ENCODE assay signal across 30 cellular contexts in genomic region chr17:322006-322780, GRCh38. TPM values are rescaled to one million over a fixed set of nuclear protein-coding genes. Genes with fewer than 3 reads are reported as not detected.
A peak's percentile ranks its signal among the peaks of the same experiment; 100 is the strongest.
DNase-seq lines count a peak whose midpoint lies in the region; ATAC-seq and TF ChIP-seq lines count a peak whose summit lies in the region.
"Had no signal": no experiment of that assay in that cellular context is flagged by ENCODE, and none has a peak within 500 bp of the region (broad histone marks: within the 10 kb centered on the region; RNA-seq: fewer than 3 reads in every experiment).

No MANE protein-coding gene starts in this region.

- H3K27ac Mint-ChIP-seq in activated naive CD8-positive, alpha-beta T cell treated with anti-CD3 and anti-CD28 coated beads, Interleukin-2, amount 10 ng/mL, durations not matched to agents 7 days and 5 days = no peak overlapping the region
- H3K27ac Mint-ChIP-seq in activated naive CD8-positive, alpha-beta T cell treated with anti-CD3 and anti-CD28 coated beads for 36 hours = no peak overlapping the region
- H3K27ac Mint-ChIP-seq: activated naive CD4-positive, alpha-beta T cell treated with anti-CD3 and anti-CD28 coated beads for 36 hours; activated T-cell treated with anti-CD3 and anti-CD28 coated beads, Interleukin-2, amount 50 U/mL, for 72 hours; CD4-positive, CD25-positive, alpha-beta regulatory T cell; T-helper 1 cell treated with Interleukin-12 subunit alpha and Interleukin-12 subunit beta and Interleukin-4 antibody, amounts not matched to agents 30 μg/mL and 1 μg/mL, for 36 hours; type B pancreatic cell had no signal

- no peaks in the 10 kb centered on the region for H3K36me3 ChIP-seq in neural cell (ENCODE audit: insufficient read depth, low read length)
- H3K36me3 ChIP-seq in aorta (ENCODE audit: control insufficient read depth in 1 of 2, insufficient read depth in 2 of 2, low read length in 1 of 2) = no peaks in the 10 kb centered on the region

- H4K20me1 ChIP-seq in neural cell (ENCODE audit: insufficient read depth) = no peaks in the 10 kb centered on the region

- no peak for TF ChIP-seq RAD21 in neural cell (conservative IDR thresholded peaks at IDR 0.05)

- no peak overlapping the region for H2AFZ ChIP-seq in neural cell (ENCODE audit: low read depth, low read length)
- H2AFZ ChIP-seq: PC-9 had no signal

- no peak for TF ChIP-seq CTCF in epithelial cell of proximal tubule (conservative IDR thresholded peaks at IDR 0.05; ENCODE audit: low read depth, low read length)
- no peak for TF ChIP-seq CTCF in neural cell (IDR thresholded peaks at IDR 0.05; ENCODE audit: poor library complexity, severe bottlenecking)

- H3K27me3 ChIP-seq in neural cell (ENCODE audit: insufficient read depth, low read depth, low read length) (no peaks in the 10 kb centered on the region), aorta (ENCODE audit: control insufficient read depth in 1 of 2, insufficient read depth in 2 of 2, low read length in 1 of 2) (no peaks in the 10 kb centered on the region)

- CTCF ChIA-PET in HEK293T (lab: Yijun Ruan, JAX) = no interaction called here

- peaks cover 5% of the 10 kb centered on the region for H3K9me3 Mint-ChIP-seq in activated naive CD8-positive, alpha-beta T cell treated with anti-CD3 and anti-CD28 coated beads, Interleukin-2, amount 10 ng/mL, durations not matched to agents 7 days and 5 days
- no peaks in the 10 kb centered on the region for H3K9me3 Mint-ChIP-seq in activated naive CD8-positive, alpha-beta T cell treated with anti-CD3 and anti-CD28 coated beads for 36 hours
- H3K9me3 Mint-ChIP-seq: activated naive CD4-positive, alpha-beta T cell treated with anti-CD3 and anti-CD28 coated beads for 36 hours; activated T-cell treated with anti-CD3 and anti-CD28 coated beads, Interleukin-2, amount 50 U/mL, for 72 hours; type B pancreatic cell had no signal

- no peak overlapping the region for H3K4me3 Mint-ChIP-seq in activated naive CD8-positive, alpha-beta T cell treated with anti-CD3 and anti-CD28 coated beads, Interleukin-2, amount 10 ng/mL, durations not matched to agents 7 days and 5 days
- no peak overlapping the region for H3K4me3 Mint-ChIP-seq in activated naive CD8-positive, alpha-beta T cell treated with anti-CD3 and anti-CD28 coated beads for 36 hours
- H3K4me3 Mint-ChIP-seq: activated naive CD4-positive, alpha-beta T cell treated with anti-CD3 and anti-CD28 coated beads for 36 hours; activated T-cell treated with anti-CD3 and anti-CD28 coated beads, Interleukin-2, amount 50 U/mL, for 72 hours; CD4-positive, CD25-positive, alpha-beta regulatory T cell; T-helper 1 cell treated with Interleukin-12 subunit alpha and Interleukin-12 subunit beta and Interleukin-4 antibody, amounts not matched to agents 30 μg/mL and 1 μg/mL, for 36 hours; type B pancreatic cell had no signal

- no peaks in the 10 kb centered on the region for H3K9me2 ChIP-seq in neural cell (ENCODE audit: insufficient read depth, low read length)

- no peak for TF ChIP-seq EP300 in neural cell (conservative IDR thresholded peaks at IDR 0.05; ENCODE audit: poor library complexity, severe bottlenecking)

- DNase-seq in activated naive CD8-positive, alpha-beta T cell treated with anti-CD3 and anti-CD28 coated beads, Interleukin-2, amount 10 ng/mL, durations not matched to agents 7 days and 5 days = peak; percentile 11
- no peak for DNase-seq in activated naive CD8-positive, alpha-beta T cell treated with anti-CD3 and anti-CD28 coated beads for 36 hours
- DNase-seq in epithelial cell of proximal tubule (ENCODE audit: low read depth) (no peak), aorta (peak; percentile 25 to 61), HEK293T (ENCODE audit: extremely low spot score) (no peak), HPDE6-E6E7 (ENCODE audit: extremely low spot score) (no peak)
- DNase-seq: activated CD4-positive, alpha-beta T cell treated with anti-CD3 and anti-CD28 coated beads, Interleukin-2, amount 50 U/mL, for 4 hours; activated naive CD4-positive, alpha-beta T cell treated with anti-CD3 and anti-CD28 coated beads for 36 hours; activated T-cell treated with anti-CD3 and anti-CD28 coated beads, Interleukin-2, amount 50 U/mL, for 72 hours; amniotic stem cell; CD4-positive, CD25-positive, alpha-beta regulatory T cell; DND-41; hypothalamus; left colon; mesendoderm; NCI-H2029 treated with DMSO at 0.1 percent for 48 hours; NCI-H226; NCI-H69; nucleus accumbens; PC-9; stimulated activated naive CD4-positive, alpha-beta T cell had no signal

- peak overlapping the region; percentile 1 for H3K9ac ChIP-seq in neural cell (ENCODE audit: low read length)

- no peaks in the 10 kb centered on the region for H3K79me2 ChIP-seq in neural cell (replicated peaks; ENCODE audit: insufficient read depth, low read length)

- H3K4me1 Mint-ChIP-seq in activated naive CD8-positive, alpha-beta T cell treated with anti-CD3 and anti-CD28 coated beads, Interleukin-2, amount 10 ng/mL, durations not matched to agents 7 days and 5 days = no peaks in the 10 kb centered on the region
- no peaks in the 10 kb centered on the region for H3K4me1 Mint-ChIP-seq in activated naive CD8-positive, alpha-beta T cell treated with anti-CD3 and anti-CD28 coated beads for 36 hours

- WGBS in aorta, 2 donors = 42 to 66% methylated on average over 27 of the region's 27 CpGs

- H3K27me3 Mint-ChIP-seq in activated naive CD8-positive, alpha-beta T cell treated with anti-CD3 and anti-CD28 coated beads, Interleukin-2, amount 10 ng/mL, durations not matched to agents 7 days and 5 days = no peaks in the 10 kb centered on the region
- no peaks in the 10 kb centered on the region for H3K27me3 Mint-ChIP-seq in activated naive CD8-positive, alpha-beta T cell treated with anti-CD3 and anti-CD28 coated beads for 36 hours
- H3K27me3 Mint-ChIP-seq: CD4-positive, CD25-positive, alpha-beta regulatory T cell had no signal

- no peaks in the 10 kb centered on the region for H3K36me3 Mint-ChIP-seq in activated naive CD8-positive, alpha-beta T cell treated with anti-CD3 and anti-CD28 coated beads, Interleukin-2, amount 10 ng/mL, durations not matched to agents 7 days and 5 days
- no peaks in the 10 kb centered on the region for H3K36me3 Mint-ChIP-seq in activated naive CD8-positive, alpha-beta T cell treated with anti-CD3 and anti-CD28 coated beads for 36 hours

- peak overlapping the region; percentile 8 for H3K4me3 ChIP-seq in epithelial cell of proximal tubule (ENCODE audit: low read depth, low read length)
- no peak overlapping the region for H3K4me3 ChIP-seq in neural cell (ENCODE audit: low read length)
- H3K4me3 ChIP-seq in aorta (ENCODE audit: low read length in 2 of 2) = no peak overlapping the region
- H3K4me3 ChIP-seq: gastroesophageal sphincter, PC-9, psoas muscle had no signal

- no peaks in the 10 kb centered on the region for H3F3A ChIP-seq in neural cell (ENCODE audit: insufficient read depth, low read length, poor library complexity, severe bottlenecking)

- no peaks in the 10 kb centered on the region for H3K9me3 ChIP-seq in neural cell (ENCODE audit: low read length)
- no peaks in the 10 kb centered on the region for H3K9me3 ChIP-seq in aorta (ENCODE audit: control insufficient read depth, low read length)
- H3K9me3 ChIP-seq: gastroesophageal sphincter, psoas muscle had no signal

- ATAC-seq in activated naive CD8-positive, alpha-beta T cell treated with anti-CD3 and anti-CD28 coated beads, Interleukin-2, amount 10 ng/mL, durations not matched to agents 7 days and 5 days (ENCODE audit: low read depth) = no peak
- no peak for ATAC-seq in aorta (ENCODE audit: low FRiP score)
- ATAC-seq in GM19035 (IDR thresholded peaks at IDR 0.05; ENCODE audit: unreplicated experiment) = no peak
- ATAC-seq: activated CD4-positive, CD25-positive, alpha-beta regulatory T cell treated with anti-CD3 and anti-CD28 coated beads, Interleukin-2, amount 50 U/mL, for 24 hours; activated T-cell treated with anti-CD3 and anti-CD28 coated beads, Interleukin-2, amount 50 U/mL, for 72 hours; gastroesophageal sphincter; HepG2; left colon; psoas muscle; SK-N-SH treated with all-trans-retinoic acid at 6 μM for 48 hours had no signal

- no peak overlapping the region for H3K4me2 ChIP-seq in neural cell (ENCODE audit: low read length)
- H3K4me2 ChIP-seq: PC-9 had no signal

- no peaks in the 10 kb centered on the region for H3K4me1 ChIP-seq in aorta (ENCODE audit: control insufficient read depth in 1 of 2, insufficient read depth in 2 of 2, low read length in 2 of 2)
- H3K4me1 ChIP-seq: gastroesophageal sphincter, psoas muscle had no signal

- intact Hi-C loops in aorta (cut with DNase I) = no loop called here

- POLR2A ChIA-PET in activated naive CD8-positive, alpha-beta T cell treated with anti-CD3 and anti-CD28 coated beads, Interleukin-2, amount 10 ng/mL, durations not matched to agents 7 days and 5 days (lab: Charles Lee) = no interaction called here
- POLR2A ChIA-PET in HEK293T (lab: Yijun Ruan, JAX) = no interaction called here

- H3K27ac ChIP-seq in neural cell (ENCODE audit: low read length) (no peak overlapping the region), aorta (ENCODE audit: low read depth in 1 of 2, low read length in 2 of 2) (no peak overlapping the region)
- H3K27ac ChIP-seq: gastroesophageal sphincter, PC-9, psoas muscle had no signal

TF ChIP-seq in neural cell, 6 proteins besides CTCF, POLR2A, EP300 and RAD21 (continues in another document):
- no peak for TF ChIP-seq POLR2AphosphoS5 (IDR thresholded peaks at IDR 0.05)
- no peak for TF ChIP-seq EZH2 (IDR thresholded peaks at IDR 0.05; ENCODE audit: borderline replicate concordance, insufficient read depth, low read length, poor library complexity, severe bottlenecking)
- no peak for TF ChIP-seq TAF1 (IDR thresholded peaks at IDR 0.05; ENCODE audit: low read depth)
- TF ChIP-seq SMC3 (conservative IDR thresholded peaks at IDR 0.05; ENCODE audit: poor library complexity) = no peak

TF ChIP-seq in HEK293T, 16 proteins besides CTCF, POLR2A, EP300 and RAD21 (continues in another document):
- TF ChIP-seq CTBP1 (IDR thresholded peaks at IDR 0.05; ENCODE audit: borderline replicate concordance) = no peak
- TF ChIP-seq HDGF (IDR thresholded peaks at IDR 0.05; ENCODE audit: borderline replicate concordance) = no peak
- TF ChIP-seq FOXM1 (IDR thresholded peaks at IDR 0.05; ENCODE audit: borderline replicate concordance) = no peak
- TF ChIP-seq ZNF384 (IDR thresholded peaks at IDR 0.05) = no peak
- no peak for TF ChIP-seq ELF4 (IDR thresholded peaks at IDR 0.05)
- no peak for TF ChIP-seq SP1 (IDR thresholded peaks at IDR 0.05)
- TF ChIP-seq LEF1 (IDR thresholded peaks at IDR 0.05; ENCODE audit: borderline replicate concordance) = no peak
- no peak for TF ChIP-seq BHLHE40 (IDR thresholded peaks at IDR 0.05; ENCODE audit: borderline replicate concordance)

RNA-seq across cellular contexts. Expression of gene RPH3AL, which starts 30.4 kb away (rescaled TPM):
- 1 to 10 TPM; 2.1 to 2.7 TPM for total RNA-seq in activated naive CD8-positive, alpha-beta T cell treated with anti-CD3 and anti-CD28 coated beads, Interleukin-2, amount 10 ng/mL, durations not matched to agents 7 days and 5 days
- total RNA-seq in activated naive CD8-positive, alpha-beta T cell treated with anti-CD3 and anti-CD28 coated beads for 36 hours = 1 to 10 TPM in 1 of 2 experiments, under 1 TPM in 1; 0.64 to 1.2 TPM
- total RNA-seq in epithelial cell of proximal tubule (15.9 and 40.8 TPM in 2 replicates), aorta (10 to 100 TPM; 12.5 to 18.1 TPM)
- polyA plus RNA-seq in neural cell (0.84 and 0.87 TPM in 2 replicates), aorta (1 to 10 TPM; 1.6 to 3.5 TPM)
- polyA minus RNA-seq in neural cell = 2.9 and 4.2 TPM in 2 replicates

Comparison
In these comparisons a context has a peak if more than half of its experiments do, and no peak if none do; other contexts are left out.
1. DNase-seq: peak in activated naive CD8-positive, alpha-beta T cell treated with anti-CD3 and anti-CD28 coated beads, Interleukin-2, amount 10 ng/mL, durations not matched to agents 7 days and 5 days (single experiment) and aorta (2 of 2); none in activated naive CD8-positive, alpha-beta T cell treated with anti-CD3 and anti-CD28 coated beads for 36 hours (single experiment), epithelial cell of proximal tubule (single experiment), HEK293T (single experiment) and HPDE6-E6E7 (single experiment).